30 cellular contexts compared by ENCODE assay signal in genomic region chr3:155084567-155084966, GRCh38. TPM values are rescaled to one million over a fixed set of nuclear protein-coding genes. Genes with fewer than 3 reads are reported as not detected.
"Had no signal": no experiment of that assay in that cellular context is flagged by ENCODE, and none has a peak within 500 bp of the region (broad histone marks: within the 10 kb centered on the region; RNA-seq: fewer than 3 reads in every experiment).

No MANE protein-coding gene starts in this region.

- ATAC-seq: activated CD4-positive, alpha-beta T cell treated with anti-CD3 and anti-CD28 coated beads for 36 hours; activated CD4-positive, CD25-positive, alpha-beta regulatory T cell treated with anti-CD3 and anti-CD28 coated beads, Interleukin-2, amount 50 U/mL, for 24 hours; activated naive CD8-positive, alpha-beta T cell treated with anti-CD3 and anti-CD28 coated beads, Interleukin-2, amount 50 U/mL, for 24 hours; activated T-cell treated with anti-CD3 and anti-CD28 coated beads, Interleukin-2, amount 50 U/mL, for 4 hours; PC-3; WTC11 had no signal

- H3K36me3 ChIP-seq: brain microvascular endothelial cell, SJSA1 had no signal

- FAIRE-seq: TTC549 had no signal

- H3K9ac ChIP-seq: KMS-11, SK-N-SH had no signal

- DNase-seq: activated CD4-positive, alpha-beta memory T cell treated with anti-CD3 and anti-CD28 coated beads for 36 hours; activated CD4-positive, alpha-beta T cell treated with anti-CD3 and anti-CD28 coated beads for 36 hours; activated CD4-positive, alpha-beta T cell treated with anti-CD3 and anti-CD28 coated beads, Interleukin-2, amount 50 U/mL, for 1 hour; activated CD8-positive, alpha-beta memory T cell treated with anti-CD3 and anti-CD28 coated beads, Interleukin-2, amount 50 U/mL, for 4 hours; activated naive CD4-positive, alpha-beta T cell treated with anti-CD3 and anti-CD28 coated beads, Interleukin-2, amount 10 ng/mL, durations not matched to agents 7 days and 5 days; activated naive CD8-positive, alpha-beta T cell treated with anti-CD3 and anti-CD28 coated beads, Interleukin-2, amount 50 U/mL, for 24 hours; activated T-cell treated with anti-CD3 and anti-CD28 coated beads for 4 hours; activated T-cell treated with anti-CD3 and anti-CD28 coated beads, Interleukin-2, amount 50 U/mL, for 4 hours; amniotic stem cell; aorta; brain microvascular endothelial cell; central memory CD4-positive, alpha-beta T cell; NCI-H1105; NCI-H1436; NCI-H1694 treated with DMSO at 0.1 percent for 48 hours; NCI-H2029; NCI-H345; NCI-H524 treated with DMSO at 0.1 percent for 48 hours; PC-3; Peyer's patch; RPMI8226; SHP77 treated with DMSO at 0.1 percent for 48 hours; SK-N-SH had no signal

- H3K4me3 ChIP-seq: SJSA1 had no signal

- H3K4me1 ChIP-seq: Peyer's patch had no signal

- H3K4me2 ChIP-seq: KMS-11, SK-N-SH had no signal

- H3K9me3 ChIP-seq: Peyer's patch, SJSA1, SK-N-SH had no signal

- H3K27me3 ChIP-seq: brain microvascular endothelial cell, Peyer's patch had no signal

- H3K27ac ChIP-seq: brain microvascular endothelial cell, KMS-11, Peyer's patch, SJSA1 had no signal

RNA-seq across cellular contexts. Expression of gene MME, which starts 4.4 kb away (rescaled TPM):
- total RNA-seq: activated CD4-positive, alpha-beta memory T cell treated with anti-CD3 and anti-CD28 coated beads for 36 hours; activated T-helper 1 cell treated with anti-CD3 and anti-CD28 coated beads, Interleukin-12 subunit alpha, Interleukin-12 subunit beta, Interleukin-2, Interleukin-4 antibody, amounts not matched to agents 30 ng/mL and 10 ng/mL and 1 ng/mL, durations not matched to agents 14 hours and 24 hours and 36 hours; NCI-H460 had no signal
